Comparison of ENCODE assay signal across 8 cellular contexts in the genomic region with DNA sequence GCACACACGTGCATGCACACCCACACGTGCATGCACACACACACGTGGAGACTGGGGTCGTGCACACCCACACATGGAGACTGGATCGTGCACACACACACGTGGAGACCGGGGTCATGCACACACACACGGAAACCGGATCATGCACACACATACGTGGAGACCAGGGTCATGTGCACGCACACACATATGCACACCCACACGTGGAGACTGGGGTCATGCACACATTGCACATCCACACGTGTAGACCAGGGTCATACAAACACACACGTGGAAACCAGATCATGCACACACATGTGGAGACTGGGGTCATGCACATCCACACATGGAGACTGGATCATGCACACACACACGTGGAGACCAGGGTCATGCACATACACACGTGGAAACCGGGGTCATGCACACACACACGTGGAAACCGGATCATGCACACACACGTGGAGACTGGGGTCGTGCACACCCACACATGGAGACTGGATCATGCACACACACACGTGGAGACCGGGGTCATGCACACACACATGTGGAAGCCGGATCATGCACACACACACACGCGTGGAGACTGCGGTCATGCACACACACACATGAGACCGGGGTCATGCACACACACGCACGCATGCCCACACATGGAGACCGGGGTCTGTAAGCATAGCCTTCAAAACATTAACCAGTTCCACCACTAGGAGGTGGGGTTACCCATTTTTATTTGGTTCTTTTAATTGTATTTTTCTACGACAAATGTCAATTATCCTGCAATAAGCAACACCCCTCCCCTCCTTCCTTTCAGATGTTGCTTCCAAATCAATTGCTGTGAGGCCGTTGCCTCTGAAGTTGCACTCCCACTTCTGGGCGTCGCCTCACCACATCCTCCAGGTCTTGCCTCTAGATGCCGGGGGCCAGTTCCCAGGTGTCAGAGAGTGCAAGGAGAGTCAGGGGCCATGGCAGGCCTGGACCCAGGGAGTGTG.
DNase-seq lines count a peak whose midpoint lies in the region; ATAC-seq and TF ChIP-seq lines count a peak whose summit lies in the region.

No MANE protein-coding gene starts in this region.

- no peaks in the 10 kb centered on the region for H3K9me3 Mint-ChIP-seq in central memory CD8-positive, alpha-beta T cell

- peak; percentile 35 for ATAC-seq in central memory CD8-positive, alpha-beta T cell (replicated peaks; ENCODE audit: extremely low read depth, poor library complexity, severe bottlenecking)
- ATAC-seq in GM21528 (IDR thresholded peaks at IDR 0.05; ENCODE audit: low FRiP score, unreplicated experiment) (no peak), GM18498 (IDR thresholded peaks at IDR 0.05; ENCODE audit: unreplicated experiment) (no peak)

- peaks cover 21% of the 10 kb centered on the region for H3K4me1 Mint-ChIP-seq in central memory CD8-positive, alpha-beta T cell

- no peak overlapping the region for H3K27ac Mint-ChIP-seq in central memory CD8-positive, alpha-beta T cell (ENCODE audit: low read depth)

- peak; percentile 44 for TF ChIP-seq CTCF in retinal pigment epithelial cell (conservative IDR thresholded peaks at IDR 0.05; ENCODE audit: low read depth, low read length)

- H3K4me3 Mint-ChIP-seq in central memory CD8-positive, alpha-beta T cell = no peak overlapping the region

- no peaks in the 10 kb centered on the region for H3K36me3 Mint-ChIP-seq in central memory CD8-positive, alpha-beta T cell (ENCODE audit: insufficient read depth)

- DNase-seq in NCI-H2227 (lab: John Stamatoyannopoulos, UW; ENCODE audit: unreplicated experiment) (peak; percentile 4), NCI-H2227 treated with DMSO at 0.1 percent for 48 hours (lab: John Stamatoyannopoulos, UW) (no peak), NCI-H1436 (lab: John Stamatoyannopoulos, UW) (peak; percentile 58), retinal pigment epithelial cell (ENCODE audit: low read depth) (no peak), SK-N-DZ (ENCODE audit: low spot score) (no peak)
- DNase-seq in central memory CD8-positive, alpha-beta T cell (ENCODE audit: low spot score in 2 of 2) = no peak

- no peak overlapping the region for H3K4me3 ChIP-seq in retinal pigment epithelial cell (ENCODE audit: low read length)

- peaks cover 19% of the 10 kb centered on the region for H3K27me3 Mint-ChIP-seq in central memory CD8-positive, alpha-beta T cell

Comparison
In these comparisons a context has a peak if more than half of its experiments do, and no peak if none do; other contexts are left out.
1. DNase-seq: peak in NCI-H2227 (single experiment) and NCI-H1436 (single experiment); none in NCI-H2227 treated with DMSO at 0.1 percent for 48 hours (single experiment), central memory CD8-positive, alpha-beta T cell (0 of 2), retinal pigment epithelial cell (single experiment) and SK-N-DZ (single experiment).